1 cellular context compared by ENCODE assay signal in the genomic region with DNA sequence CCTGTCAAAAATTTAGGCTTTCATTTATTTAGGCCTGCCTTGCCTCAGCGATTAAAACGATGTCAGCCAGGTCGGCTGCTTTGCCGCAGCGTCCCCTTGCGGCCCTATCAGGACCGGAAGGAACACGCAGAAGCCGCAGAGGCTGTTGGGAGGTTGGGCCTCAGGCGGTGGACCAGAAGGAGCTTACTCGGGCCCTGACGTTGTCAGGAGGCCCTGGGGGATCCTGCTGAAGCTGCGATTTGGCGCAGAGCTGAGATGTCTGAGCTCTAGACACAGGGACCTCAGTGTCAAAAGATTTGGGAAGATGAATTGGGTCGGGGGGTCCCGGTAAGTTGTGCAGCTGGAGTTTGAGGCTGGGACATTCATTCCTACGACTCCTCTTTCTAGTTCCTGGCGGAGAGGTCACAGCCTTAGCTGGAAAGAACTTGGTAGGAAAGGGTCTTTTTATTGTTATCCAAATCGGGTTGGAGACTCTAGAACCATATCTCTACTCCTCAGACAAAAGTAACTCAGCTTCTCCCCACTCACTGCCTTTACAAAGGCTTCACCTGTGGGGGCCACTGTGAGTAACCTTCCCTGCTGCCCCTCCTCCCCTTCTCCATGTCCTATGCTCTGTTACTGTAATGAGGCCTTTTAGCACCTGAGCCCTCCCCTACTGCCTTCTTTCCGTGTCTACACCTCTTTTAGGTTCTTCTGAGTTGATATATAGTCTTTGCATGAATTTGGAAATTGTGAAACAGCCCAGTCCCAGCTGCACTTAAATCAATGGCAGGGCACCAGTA.
A peak's percentile ranks its signal among the peaks of the same experiment; 100 is the strongest.
TF ChIP-seq lines count a peak whose summit lies in the region.

No MANE protein-coding gene starts in this region.

TF ChIP-seq in K562, 482 proteins besides CTCF, POLR2A, EP300 and RAD21 (continued from another document and continues in another):
- TF ChIP-seq, protein P1, sequence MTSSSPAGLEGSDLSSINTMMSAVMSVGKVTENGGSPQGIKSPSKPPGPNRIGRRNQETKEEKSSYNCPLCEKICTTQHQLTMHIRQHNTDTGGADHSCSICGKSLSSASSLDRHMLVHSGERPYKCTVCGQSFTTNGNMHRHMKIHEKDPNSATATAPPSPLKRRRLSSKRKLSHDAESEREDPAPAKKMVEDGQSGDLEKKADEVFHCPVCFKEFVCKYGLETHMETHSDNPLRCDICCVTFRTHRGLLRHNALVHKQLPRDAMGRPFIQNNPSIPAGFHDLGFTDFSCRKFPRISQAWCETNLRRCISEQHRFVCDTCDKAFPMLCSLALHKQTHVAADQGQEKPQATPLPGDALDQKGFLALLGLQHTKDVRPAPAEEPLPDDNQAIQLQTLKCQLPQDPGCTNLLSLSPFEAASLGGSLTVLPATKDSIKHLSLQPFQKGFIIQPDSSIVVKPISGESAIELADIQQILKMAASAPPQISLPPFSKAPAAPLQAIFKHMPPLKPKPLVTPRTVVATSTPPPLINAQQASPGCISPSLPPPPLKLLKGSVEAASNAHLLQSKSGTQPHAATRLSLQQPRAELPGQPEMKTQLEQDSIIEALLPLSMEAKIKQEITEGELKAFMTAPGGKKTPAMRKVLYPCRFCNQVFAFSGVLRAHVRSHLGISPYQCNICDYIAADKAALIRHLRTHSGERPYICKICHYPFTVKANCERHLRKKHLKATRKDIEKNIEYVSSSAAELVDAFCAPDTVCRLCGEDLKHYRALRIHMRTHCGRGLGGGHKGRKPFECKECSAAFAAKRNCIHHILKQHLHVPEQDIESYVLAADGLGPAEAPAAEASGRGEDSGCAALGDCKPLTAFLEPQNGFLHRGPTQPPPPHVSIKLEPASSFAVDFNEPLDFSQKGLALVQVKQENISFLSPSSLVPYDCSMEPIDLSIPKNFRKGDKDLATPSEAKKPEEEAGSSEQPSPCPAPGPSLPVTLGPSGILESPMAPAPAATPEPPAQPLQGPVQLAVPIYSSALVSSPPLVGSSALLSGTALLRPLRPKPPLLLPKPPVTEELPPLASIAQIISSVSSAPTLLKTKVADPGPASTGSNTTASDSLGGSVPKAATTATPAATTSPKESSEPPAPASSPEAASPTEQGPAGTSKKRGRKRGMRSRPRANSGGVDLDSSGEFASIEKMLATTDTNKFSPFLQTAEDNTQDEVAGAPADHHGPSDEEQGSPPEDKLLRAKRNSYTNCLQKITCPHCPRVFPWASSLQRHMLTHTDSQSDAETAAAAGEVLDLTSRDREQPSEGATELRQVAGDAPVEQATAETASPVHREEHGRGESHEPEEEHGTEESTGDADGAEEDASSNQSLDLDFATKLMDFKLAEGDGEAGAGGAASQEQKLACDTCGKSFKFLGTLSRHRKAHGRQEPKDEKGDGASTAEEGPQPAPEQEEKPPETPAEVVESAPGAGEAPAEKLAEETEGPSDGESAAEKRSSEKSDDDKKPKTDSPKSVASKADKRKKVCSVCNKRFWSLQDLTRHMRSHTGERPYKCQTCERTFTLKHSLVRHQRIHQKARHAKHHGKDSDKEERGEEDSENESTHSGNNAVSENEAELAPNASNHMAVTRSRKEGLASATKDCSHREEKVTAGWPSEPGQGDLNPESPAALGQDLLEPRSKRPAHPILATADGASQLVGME (CRISPR knock-in tag; IDR thresholded peaks at IDR 0.05), result no peak
- TF ChIP-seq ADNP (tag; IDR thresholded peaks at IDR 0.05), result no peak
- no peak for TF ChIP-seq ZC3H8 (IDR thresholded peaks at IDR 0.05)
- TF ChIP-seq TSC22D4 (tag; IDR thresholded peaks at IDR 0.05), result no peak
- no peak for TF ChIP-seq ZC3H4 (CRISPR knock-in tag; IDR thresholded peaks at IDR 0.05; ENCODE audit: borderline replicate concordance)
- no peak for TF ChIP-seq ZBED1 (IDR thresholded peaks at IDR 0.05)
- TF ChIP-seq ERF (CRISPR knock-in tag; IDR thresholded peaks at IDR 0.05), result no peak
- no peak for TF ChIP-seq TEAD2 (tag; IDR thresholded peaks at IDR 0.05)
- TF ChIP-seq NUFIP1 (IDR thresholded peaks at IDR 0.05; ENCODE audit: partially characterized antibody), result no peak
- TF ChIP-seq, protein P2, sequence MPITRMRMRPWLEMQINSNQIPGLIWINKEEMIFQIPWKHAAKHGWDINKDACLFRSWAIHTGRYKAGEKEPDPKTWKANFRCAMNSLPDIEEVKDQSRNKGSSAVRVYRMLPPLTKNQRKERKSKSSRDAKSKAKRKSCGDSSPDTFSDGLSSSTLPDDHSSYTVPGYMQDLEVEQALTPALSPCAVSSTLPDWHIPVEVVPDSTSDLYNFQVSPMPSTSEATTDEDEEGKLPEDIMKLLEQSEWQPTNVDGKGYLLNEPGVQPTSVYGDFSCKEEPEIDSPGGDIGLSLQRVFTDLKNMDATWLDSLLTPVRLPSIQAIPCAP (CRISPR knock-in tag; IDR thresholded peaks at IDR 0.05; ENCODE audit: borderline replicate concordance), result no peak
- TF ChIP-seq SMARCB1 (IDR thresholded peaks at IDR 0.05; ENCODE audit: insufficient read length, low read depth), result no peak
- TF ChIP-seq TCF3 (CRISPR knock-in tag; IDR thresholded peaks at IDR 0.05), result no peak
- TF ChIP-seq, protein P3, sequence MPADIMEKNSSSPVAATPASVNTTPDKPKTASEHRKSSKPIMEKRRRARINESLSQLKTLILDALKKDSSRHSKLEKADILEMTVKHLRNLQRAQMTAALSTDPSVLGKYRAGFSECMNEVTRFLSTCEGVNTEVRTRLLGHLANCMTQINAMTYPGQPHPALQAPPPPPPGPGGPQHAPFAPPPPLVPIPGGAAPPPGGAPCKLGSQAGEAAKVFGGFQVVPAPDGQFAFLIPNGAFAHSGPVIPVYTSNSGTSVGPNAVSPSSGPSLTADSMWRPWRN (IDR thresholded peaks at IDR 0.05; ENCODE audit: low read depth), result no peak
- TF ChIP-seq HOXB6 (CRISPR knock-in tag; IDR thresholded peaks at IDR 0.05; ENCODE audit: borderline replicate concordance), result no peak
- TF ChIP-seq, protein P4, sequence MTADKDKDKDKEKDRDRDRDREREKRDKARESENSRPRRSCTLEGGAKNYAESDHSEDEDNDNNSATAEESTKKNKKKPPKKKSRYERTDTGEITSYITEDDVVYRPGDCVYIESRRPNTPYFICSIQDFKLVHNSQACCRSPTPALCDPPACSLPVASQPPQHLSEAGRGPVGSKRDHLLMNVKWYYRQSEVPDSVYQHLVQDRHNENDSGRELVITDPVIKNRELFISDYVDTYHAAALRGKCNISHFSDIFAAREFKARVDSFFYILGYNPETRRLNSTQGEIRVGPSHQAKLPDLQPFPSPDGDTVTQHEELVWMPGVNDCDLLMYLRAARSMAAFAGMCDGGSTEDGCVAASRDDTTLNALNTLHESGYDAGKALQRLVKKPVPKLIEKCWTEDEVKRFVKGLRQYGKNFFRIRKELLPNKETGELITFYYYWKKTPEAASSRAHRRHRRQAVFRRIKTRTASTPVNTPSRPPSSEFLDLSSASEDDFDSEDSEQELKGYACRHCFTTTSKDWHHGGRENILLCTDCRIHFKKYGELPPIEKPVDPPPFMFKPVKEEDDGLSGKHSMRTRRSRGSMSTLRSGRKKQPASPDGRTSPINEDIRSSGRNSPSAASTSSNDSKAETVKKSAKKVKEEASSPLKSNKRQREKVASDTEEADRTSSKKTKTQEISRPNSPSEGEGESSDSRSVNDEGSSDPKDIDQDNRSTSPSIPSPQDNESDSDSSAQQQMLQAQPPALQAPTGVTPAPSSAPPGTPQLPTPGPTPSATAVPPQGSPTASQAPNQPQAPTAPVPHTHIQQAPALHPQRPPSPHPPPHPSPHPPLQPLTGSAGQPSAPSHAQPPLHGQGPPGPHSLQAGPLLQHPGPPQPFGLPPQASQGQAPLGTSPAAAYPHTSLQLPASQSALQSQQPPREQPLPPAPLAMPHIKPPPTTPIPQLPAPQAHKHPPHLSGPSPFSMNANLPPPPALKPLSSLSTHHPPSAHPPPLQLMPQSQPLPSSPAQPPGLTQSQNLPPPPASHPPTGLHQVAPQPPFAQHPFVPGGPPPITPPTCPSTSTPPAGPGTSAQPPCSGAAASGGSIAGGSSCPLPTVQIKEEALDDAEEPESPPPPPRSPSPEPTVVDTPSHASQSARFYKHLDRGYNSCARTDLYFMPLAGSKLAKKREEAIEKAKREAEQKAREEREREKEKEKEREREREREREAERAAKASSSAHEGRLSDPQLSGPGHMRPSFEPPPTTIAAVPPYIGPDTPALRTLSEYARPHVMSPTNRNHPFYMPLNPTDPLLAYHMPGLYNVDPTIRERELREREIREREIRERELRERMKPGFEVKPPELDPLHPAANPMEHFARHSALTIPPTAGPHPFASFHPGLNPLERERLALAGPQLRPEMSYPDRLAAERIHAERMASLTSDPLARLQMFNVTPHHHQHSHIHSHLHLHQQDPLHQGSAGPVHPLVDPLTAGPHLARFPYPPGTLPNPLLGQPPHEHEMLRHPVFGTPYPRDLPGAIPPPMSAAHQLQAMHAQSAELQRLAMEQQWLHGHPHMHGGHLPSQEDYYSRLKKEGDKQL (CRISPR knock-in tag; IDR thresholded peaks at IDR 0.05; ENCODE audit: borderline replicate concordance), result no peak
- TF ChIP-seq CXXC5 (CRISPR knock-in tag; IDR thresholded peaks at IDR 0.05), result peak; percentile 72
- TF ChIP-seq NEUROD1 (IDR thresholded peaks at IDR 0.05; ENCODE audit: borderline replicate concordance, low read depth, low read length, partially characterized antibody), result peak; percentile 40
- no peak for TF ChIP-seq PRMT5 (CRISPR knock-in tag; IDR thresholded peaks at IDR 0.05)
- TF ChIP-seq FOXJ2 (tag; IDR thresholded peaks at IDR 0.05), result no peak
- peak; percentile 73 for TF ChIP-seq POLR2G (IDR thresholded peaks at IDR 0.05; ENCODE audit: low read depth, low read length)
- TF ChIP-seq ZNF57 (CRISPR knock-in tag; IDR thresholded peaks at IDR 0.05), result no peak
- TF ChIP-seq SIRT6 (IDR thresholded peaks at IDR 0.05; ENCODE audit: low read depth, low read length), result no peak
- TF ChIP-seq ZC3H11A (IDR thresholded peaks at IDR 0.05; ENCODE audit: low read depth, low read length), result no peak
- TF ChIP-seq NR4A1 (CRISPR knock-in tag; IDR thresholded peaks at IDR 0.05), result no peak
- TF ChIP-seq NR4A1 (tag; IDR thresholded peaks at IDR 0.05), result no peak
- TF ChIP-seq ATF1 (CRISPR knock-in tag; IDR thresholded peaks at IDR 0.05), result no peak
- peak; percentile 69 for TF ChIP-seq ATF1 (tag; IDR thresholded peaks at IDR 0.05)
- TF ChIP-seq, protein P5, sequence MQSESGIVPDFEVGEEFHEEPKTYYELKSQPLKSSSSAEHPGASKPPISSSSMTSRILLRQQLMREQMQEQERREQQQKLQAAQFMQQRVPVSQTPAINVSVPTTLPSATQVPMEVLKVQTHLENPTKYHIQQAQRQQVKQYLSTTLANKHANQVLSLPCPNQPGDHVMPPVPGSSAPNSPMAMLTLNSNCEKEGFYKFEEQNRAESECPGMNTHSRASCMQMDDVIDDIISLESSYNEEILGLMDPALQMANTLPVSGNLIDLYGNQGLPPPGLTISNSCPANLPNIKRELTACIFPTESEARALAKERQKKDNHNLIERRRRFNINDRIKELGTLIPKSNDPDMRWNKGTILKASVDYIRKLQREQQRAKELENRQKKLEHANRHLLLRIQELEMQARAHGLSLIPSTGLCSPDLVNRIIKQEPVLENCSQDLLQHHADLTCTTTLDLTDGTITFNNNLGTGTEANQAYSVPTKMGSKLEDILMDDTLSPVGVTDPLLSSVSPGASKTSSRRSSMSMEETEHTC (IDR thresholded peaks at IDR 0.05), result no peak
- no peak for TF ChIP-seq BACH1 (tag; IDR thresholded peaks at IDR 0.05)
- TF ChIP-seq, protein P6, sequence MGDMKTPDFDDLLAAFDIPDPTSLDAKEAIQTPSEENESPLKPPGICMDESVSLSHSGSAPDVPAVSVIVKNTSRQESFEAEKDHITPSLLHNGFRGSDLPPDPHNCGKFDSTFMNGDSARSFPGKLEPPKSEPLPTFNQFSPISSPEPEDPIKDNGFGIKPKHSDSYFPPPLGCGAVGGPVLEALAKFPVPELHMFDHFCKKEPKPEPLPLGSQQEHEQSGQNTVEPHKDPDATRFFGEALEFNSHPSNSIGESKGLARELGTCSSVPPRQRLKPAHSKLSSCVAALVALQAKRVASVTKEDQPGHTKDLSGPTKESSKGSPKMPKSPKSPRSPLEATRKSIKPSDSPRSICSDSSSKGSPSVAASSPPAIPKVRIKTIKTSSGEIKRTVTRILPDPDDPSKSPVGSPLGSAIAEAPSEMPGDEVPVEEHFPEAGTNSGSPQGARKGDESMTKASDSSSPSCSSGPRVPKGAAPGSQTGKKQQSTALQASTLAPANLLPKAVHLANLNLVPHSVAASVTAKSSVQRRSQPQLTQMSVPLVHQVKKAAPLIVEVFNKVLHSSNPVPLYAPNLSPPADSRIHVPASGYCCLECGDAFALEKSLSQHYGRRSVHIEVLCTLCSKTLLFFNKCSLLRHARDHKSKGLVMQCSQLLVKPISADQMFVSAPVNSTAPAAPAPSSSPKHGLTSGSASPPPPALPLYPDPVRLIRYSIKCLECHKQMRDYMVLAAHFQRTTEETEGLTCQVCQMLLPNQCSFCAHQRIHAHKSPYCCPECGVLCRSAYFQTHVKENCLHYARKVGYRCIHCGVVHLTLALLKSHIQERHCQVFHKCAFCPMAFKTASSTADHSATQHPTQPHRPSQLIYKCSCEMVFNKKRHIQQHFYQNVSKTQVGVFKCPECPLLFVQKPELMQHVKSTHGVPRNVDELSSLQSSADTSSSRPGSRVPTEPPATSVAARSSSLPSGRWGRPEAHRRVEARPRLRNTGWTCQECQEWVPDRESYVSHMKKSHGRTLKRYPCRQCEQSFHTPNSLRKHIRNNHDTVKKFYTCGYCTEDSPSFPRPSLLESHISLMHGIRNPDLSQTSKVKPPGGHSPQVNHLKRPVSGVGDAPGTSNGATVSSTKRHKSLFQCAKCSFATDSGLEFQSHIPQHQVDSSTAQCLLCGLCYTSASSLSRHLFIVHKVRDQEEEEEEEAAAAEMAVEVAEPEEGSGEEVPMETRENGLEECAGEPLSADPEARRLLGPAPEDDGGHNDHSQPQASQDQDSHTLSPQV (IDR thresholded peaks at IDR 0.05), result peak; percentile 79
- TF ChIP-seq COPS2 (conservative IDR thresholded peaks at IDR 0.05), result no peak
- TF ChIP-seq ZNF764 (CRISPR knock-in tag; IDR thresholded peaks at IDR 0.05; ENCODE audit: low read depth), result no peak
- TF ChIP-seq RBFOX2 (IDR thresholded peaks at IDR 0.05; ENCODE audit: low read depth, low read length), result peak; percentile 75
- TF ChIP-seq BHLHE40 (IDR thresholded peaks at IDR 0.05; ENCODE audit: low read length), result no peak
- TF ChIP-seq, protein P7, sequence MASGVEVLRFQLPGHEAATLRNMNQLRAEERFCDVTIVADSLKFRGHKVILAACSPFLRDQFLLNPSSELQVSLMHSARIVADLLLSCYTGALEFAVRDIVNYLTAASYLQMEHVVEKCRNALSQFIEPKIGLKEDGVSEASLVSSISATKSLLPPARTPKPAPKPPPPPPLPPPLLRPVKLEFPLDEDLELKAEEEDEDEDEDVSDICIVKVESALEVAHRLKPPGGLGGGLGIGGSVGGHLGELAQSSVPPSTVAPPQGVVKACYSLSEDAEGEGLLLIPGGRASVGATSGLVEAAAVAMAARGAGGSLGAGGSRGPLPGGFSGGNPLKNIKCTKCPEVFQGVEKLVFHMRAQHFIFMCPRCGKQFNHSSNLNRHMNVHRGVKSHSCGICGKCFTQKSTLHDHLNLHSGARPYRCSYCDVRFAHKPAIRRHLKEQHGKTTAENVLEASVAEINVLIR (CRISPR knock-in tag; IDR thresholded peaks at IDR 0.05), result no peak
- TF ChIP-seq, protein P8, sequence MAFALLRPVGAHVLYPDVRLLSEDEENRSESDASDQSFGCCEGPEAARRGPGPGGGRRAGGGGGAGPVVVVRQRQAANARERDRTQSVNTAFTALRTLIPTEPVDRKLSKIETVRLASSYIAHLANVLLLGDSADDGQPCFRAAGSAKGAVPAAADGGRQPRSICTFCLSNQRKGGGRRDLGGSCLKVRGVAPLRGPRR (CRISPR knock-in tag; IDR thresholded peaks at IDR 0.05), result no peak
